Comparison of ENCODE assay signal across 28 cellular contexts in the genomic region with DNA sequence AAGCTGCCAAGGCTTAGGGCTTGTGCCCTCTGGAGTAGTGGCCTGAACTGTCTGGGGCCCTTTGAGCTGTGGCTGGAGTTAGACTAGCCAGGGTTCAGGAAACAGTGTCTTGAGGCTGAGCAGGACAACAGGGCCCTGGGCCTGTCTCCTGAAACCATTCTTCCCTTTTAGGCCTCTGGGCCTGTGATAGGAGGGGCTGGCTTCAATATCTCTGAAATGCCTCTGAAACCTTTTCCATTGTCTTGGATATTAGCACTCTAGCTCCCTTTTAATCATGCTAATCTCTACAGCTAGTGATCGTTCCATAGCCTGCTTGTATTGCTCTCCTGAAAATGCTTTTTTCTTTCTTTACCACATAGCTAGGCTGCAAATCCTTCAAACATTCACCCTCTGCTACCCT.
"Had no signal": no experiment of that assay in that cellular context is flagged by ENCODE, and none has a peak within 500 bp of the region (broad histone marks: within the 10 kb centered on the region; RNA-seq: fewer than 3 reads in every experiment).

No MANE protein-coding gene starts in this region.

- H3K27me3 ChIP-seq: gastrocnemius medialis, left lung, neutrophil, pancreas, right lobe of liver, stomach, thyroid gland, vagina had no signal

- H3K27ac Mint-ChIP-seq: dendritic cell treated with granulocyte-macrophage colony-stimulating factor and Interleukin-4, amounts not matched to agents 40 ng/mL and 50 ng/mL, for 4 days; endodermal cell; mesothelial cell of epicardium; naive B cell; natural killer cell treated with Interleukin-12 subunit alpha and Interleukin-12 subunit beta and Interleukin-15 and Interleukin-18, amount 100 ng/mL, for 72 hours had no signal

- H3K4me1 Mint-ChIP-seq: endodermal cell, mesothelial cell of epicardium, naive B cell, neural crest cell had no signal

- H3K27ac ChIP-seq: epithelial cell of prostate, gastrocnemius medialis, left lung, neutrophil, pancreas, right lobe of liver, stomach, thyroid gland, vagina had no signal

- H3K4me3 ChIP-seq: gastrocnemius medialis, left lung, mucosa of descending colon, pancreas, right lobe of liver, stomach, thyroid gland, vagina had no signal

- H3K36me3 ChIP-seq: gastrocnemius medialis, left lung, neutrophil, pancreas, right lobe of liver, stomach, thyroid gland, vagina had no signal

- H3K27me3 Mint-ChIP-seq: dendritic cell treated with granulocyte-macrophage colony-stimulating factor and Interleukin-4, amounts not matched to agents 40 ng/mL and 50 ng/mL, for 4 days; naive B cell; natural killer cell treated with Interleukin-12 subunit alpha and Interleukin-12 subunit beta and Interleukin-15 and Interleukin-18, amount 100 ng/mL, for 72 hours had no signal

- H3K4me3 Mint-ChIP-seq: dendritic cell treated with granulocyte-macrophage colony-stimulating factor and Interleukin-4, amounts not matched to agents 40 ng/mL and 50 ng/mL, for 4 days; endodermal cell; mesothelial cell of epicardium; naive B cell; natural killer cell treated with Interleukin-12 subunit alpha and Interleukin-12 subunit beta and Interleukin-15 and Interleukin-18, amount 100 ng/mL, for 72 hours; neural crest cell had no signal

- H3K36me3 Mint-ChIP-seq: mesothelial cell of epicardium; naive B cell; natural killer cell treated with Interleukin-12 subunit alpha and Interleukin-12 subunit beta and Interleukin-15 and Interleukin-18, amount 100 ng/mL, for 72 hours had no signal

- ATAC-seq: esophagus mucosa; gastrocnemius medialis; left cardiac atrium; left lung; mucosa of descending colon; natural killer cell treated with Interleukin-12 subunit alpha and Interleukin-12 subunit beta and Interleukin-15 and Interleukin-18, amount 100 ng/mL, for 72 hours; pancreas; right lobe of liver had no signal

- DNase-seq: effector CD8-positive, alpha-beta T cell; endodermal cell; foreskin fibroblast; gastrocnemius medialis; head of caudate nucleus; left cardiac atrium; left lung; mesenchymal stem cell; mucosa of descending colon; naive B cell; pancreas; retina; right lobe of liver; small intestine; stimulated activated CD4-positive, alpha-beta T cell treated with anti-CD3 and anti-CD28 coated beads, Interleukin-15, amount 100 ng/mL, for 24 hours; stimulated activated CD4-positive, alpha-beta T cell treated with anti-CD3 and anti-CD28 coated beads, Interleukin-2, amount 100 ng/mL, for 48 hours; stimulated activated naive CD4-positive, alpha-beta T cell treated with Interleukin-2 at 50 U/mL for 16 hours; stomach; thyroid gland; trophoblast cell had no signal

- H3K9me3 ChIP-seq: gastrocnemius medialis, left lung, mucosa of descending colon, neutrophil, pancreas, right lobe of liver, thyroid gland, vagina had no signal

- H3K4me1 ChIP-seq: gastrocnemius medialis, left lung, pancreas, right lobe of liver, stomach, thyroid gland, vagina had no signal
